In genomic region chr7:76318488-76319353, GRCh38 we compare ENCODE assay signal across 8 cellular contexts. TPM values are rescaled to one million over a fixed set of nuclear protein-coding genes. Genes with fewer than 3 reads are reported as not detected.
DNase-seq lines count a peak whose midpoint lies in the region; ATAC-seq and TF ChIP-seq lines count a peak whose summit lies in the region.

No MANE protein-coding gene starts in this region.

- H3K4me3 Mint-ChIP-seq in MCF 10A (ENCODE audit: unreplicated experiment) = peak overlapping the region; percentile 75
- H3K4me3 Mint-ChIP-seq in immature natural killer cell = peak overlapping the region; percentile 92 to 99 (median 93)

- H3K4me1 Mint-ChIP-seq in MCF 10A (ENCODE audit: insufficient read depth, unreplicated experiment) = peaks cover 20% of the 10 kb centered on the region
- H3K4me1 Mint-ChIP-seq in immature natural killer cell = peaks cover 27 to 29% of the 10 kb centered on the region in 2 donors

- CTCF ChIA-PET in MCF 10A (lab: Yijun Ruan, JAX) = interaction anchor here (0.6 to 15.2 kb wide), 14 partner anchors 10 to 152 kb away, joined by 3 to 232 read pairs (median 3); partner anchors contain the start of gene YWHAG

- H3K36me3 Mint-ChIP-seq in MCF 10A (ENCODE audit: insufficient read depth, unreplicated experiment) (peaks cover 20% of the 10 kb centered on the region), immature natural killer cell (no peaks in the 10 kb centered on the region)

- no TSS peak for BruUV-seq in MCF 10A (replicated peaks; lab: Mats Ljungman, UMichigan)

- DNase-seq in 8988T (peak; percentile 56), NCI-H146 treated with DMSO at 0.1 percent for 48 hours (lab: John Stamatoyannopoulos, UW; ENCODE audit: unreplicated experiment) (peak; percentile 42), UCSD-AML1 (lab: John Stamatoyannopoulos, UW; ENCODE audit: unreplicated experiment) (peak; percentile 35), MCF 10A (ENCODE audit: unreplicated experiment) (peak; percentile 88), immature natural killer cell (peak; percentile 64 to 70 (median 66))
- peak in 2 of 3 donors; percentile 63 for DNase-seq in stimulated activated CD4-positive, alpha-beta T cell treated with anti-CD3 and anti-CD28 coated beads, Interleukin-12 subunit alpha, Interleukin-12 subunit beta, amount 100 ng/mL, for 48 hours (ENCODE audit: low read depth in 2 of 3, low spot score in 1 of 3)

- POLR2A ChIA-PET in MCF 10A (lab: Yijun Ruan, JAX) = interaction anchor here (0.6 to 7.3 kb wide), 26 partner anchors 8 to 897 kb away, joined by 3 to 130 read pairs (median 8); partner anchors contain the start of genes MDH2, STYXL1 and YWHAG

- ATAC-seq in GM18498 (IDR thresholded peaks at IDR 0.05; ENCODE audit: unreplicated experiment) (peak; percentile 39), HG02870 (IDR thresholded peaks at IDR 0.05; ENCODE audit: unreplicated experiment) (peak; percentile 39)

- no peaks in the 10 kb centered on the region for H3K9me3 Mint-ChIP-seq in MCF 10A (ENCODE audit: unreplicated experiment)
- no peaks in the 10 kb centered on the region for H3K9me3 Mint-ChIP-seq in immature natural killer cell

- intact Hi-C loops in MCF 10A (cut with micrococcal nuclease) = loop anchor here (1.0 kb wide), 1 partner anchor 41 kb away; no protein-coding TSS in a partner anchor

- H3K27ac Mint-ChIP-seq in MCF 10A (ENCODE audit: low read depth, unreplicated experiment) (peak overlapping the region; percentile 72), immature natural killer cell (peak overlapping the region; percentile 89 to 99 (median 98))

- TF ChIP-seq CTCF in MCF 10A (IDR thresholded peaks at IDR 0.05; ENCODE audit: unreplicated experiment) = peak; percentile 16

- H3K27me3 Mint-ChIP-seq in MCF 10A (ENCODE audit: insufficient read depth, unreplicated experiment) = no peaks in the 10 kb centered on the region
- peaks cover 0 to 2% (median 0%) of the 10 kb centered on the region in 3 donors for H3K27me3 Mint-ChIP-seq in immature natural killer cell (ENCODE audit: low read depth in 3 of 3)

RNA-seq across cellular contexts. Expression of gene HSPB1, which starts 16.2 kb away (rescaled TPM):
- total RNA-seq in MCF 10A (2022) = 158 and 198 TPM in 2 replicates
- 10 to 100 TPM; 11.2 to 49.8 (median 34.6) TPM for polyA plus RNA-seq in immature natural killer cell

RNA-seq across cellular contexts. Expression of gene YWHAG, which starts 40.1 kb away (rescaled TPM):
- 177 and 178 TPM in 2 replicates for total RNA-seq in MCF 10A (2022)
- polyA plus RNA-seq in immature natural killer cell = 1 to 10 TPM; 1.1 to 3.2 (median 1.4) TPM

Comparison
In these comparisons a context has a peak if more than half of its experiments do, and no peak if none do; other contexts are left out.
1. Peak in every context shown above with its lines: DNase-seq and ATAC-seq.
2. DNase-seq: peak in every context shown above with its lines; median percentile 88 in MCF 10A; 66 in immature natural killer cell; 63 in stimulated activated CD4-positive, alpha-beta T cell treated with anti-CD3 and anti-CD28 coated beads, Interleukin-12 subunit alpha, Interleukin-12 subunit beta, amount 100 ng/mL, for 48 hours; 56 in 8988T; 42 in NCI-H146 treated with DMSO at 0.1 percent for 48 hours; 35 in UCSD-AML1.